In the genomic region with DNA sequence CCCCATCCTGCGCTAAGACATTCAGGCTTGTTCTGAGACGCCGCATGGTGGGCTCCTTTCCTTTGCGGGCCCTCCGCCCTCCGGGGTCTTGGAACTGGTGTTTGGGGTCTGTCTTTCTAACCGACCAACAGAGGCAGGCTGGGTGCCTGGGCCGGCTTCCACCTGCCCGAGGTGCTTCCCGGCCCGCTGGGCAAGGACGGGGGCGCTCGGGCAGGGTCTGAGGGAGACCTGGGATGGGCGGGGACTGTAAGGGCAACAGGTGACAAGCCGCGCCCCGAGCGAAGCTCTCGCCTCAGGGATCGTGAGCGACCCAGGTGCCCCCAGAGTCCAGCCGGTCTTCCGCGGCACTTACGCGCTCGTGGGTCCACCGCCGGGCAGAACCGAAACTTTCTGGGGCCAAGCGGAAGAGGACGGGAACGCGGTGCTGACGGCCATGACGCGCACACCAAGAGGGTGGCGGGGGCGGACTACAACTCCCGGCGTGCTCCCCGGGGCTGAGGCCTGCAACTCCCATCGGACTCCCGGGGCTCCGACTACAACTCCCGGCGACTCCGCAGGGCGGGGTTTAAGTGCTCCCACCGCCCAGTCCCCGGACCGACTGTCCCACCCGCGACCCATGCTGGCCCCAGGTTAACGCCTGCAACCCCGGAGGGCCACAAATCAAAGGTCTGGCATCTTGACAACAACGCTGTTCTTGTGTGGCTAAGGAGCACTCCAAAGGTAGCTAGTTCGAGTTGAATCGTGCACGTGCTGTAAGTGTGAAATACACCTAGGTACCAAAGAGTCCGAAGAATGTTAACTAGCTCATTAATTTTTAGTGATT, we compare ENCODE assay signal across 8 cellular contexts. TPM values are rescaled to one million over a fixed set of nuclear protein-coding genes. Genes with fewer than 3 reads are reported as not detected.
DNase-seq lines count a peak whose midpoint lies in the region; TF ChIP-seq lines count a peak whose summit lies in the region.

A gene (minus strand): TSS at position 455 of the 823 bp plus-strand sequence. CDS start 10,914 bp downstream, outside the sequence.

- H3K4me1 Mint-ChIP-seq in neural progenitor cell = peaks cover 4% of the 10 kb centered on the region

- peak within 1 kb of the TSS; percentile 5 for H3K9ac ChIP-seq in neural progenitor cell

- H3K79me2 ChIP-seq in neural progenitor cell (ENCODE audit: low read depth) = peaks cover 26% of the 10 kb centered on the region

- peak within 1 kb of the TSS; percentile 63 for H3K27ac Mint-ChIP-seq in neural progenitor cell

- H2AFZ ChIP-seq in neural progenitor cell (replicated peaks) = peak within 1 kb of the TSS; percentile 92

- peak within 1 kb of the TSS; percentile 90 for H3K4me3 Mint-ChIP-seq in neural progenitor cell

- no peaks in the 10 kb centered on the region for H3K36me3 Mint-ChIP-seq in neural progenitor cell

- H3K36me3 ChIP-seq in SJSA1 (peaks cover 6% of the 10 kb centered on the region; the same call in 1 of the 2 replicates), neural progenitor cell (no peaks in the 10 kb centered on the region)

- H3K27me3 ChIP-seq in SJSA1 (replicated peaks) (no peaks in the 10 kb centered on the region), neural progenitor cell (peaks cover 11% of the 10 kb centered on the region)

- H3K9me3 ChIP-seq in SJSA1 (replicated peaks) (no peaks in the 10 kb centered on the region), neural progenitor cell (ENCODE audit: low read depth) (no peaks in the 10 kb centered on the region)

- peak within 1 kb of the TSS; percentile 87 for H3K4me2 ChIP-seq in neural progenitor cell

- H3K4me3 ChIP-seq in SJSA1 (peak within 1 kb of the TSS; percentile 78), neural progenitor cell (peak within 1 kb of the TSS; percentile 66)

- DNase-seq in ELF-1 (ENCODE audit: low read depth, low spot score) (peak; percentile 92), GOT3 (lab: John Stamatoyannopoulos, UW) (peak; percentile 79), LoVo (ENCODE audit: low spot score) (peak; percentile 88), SJSA1 (ENCODE audit: low read depth in 1 of 2, low spot score in 2 of 2) (peak; percentile 65 to 88), foreskin melanocyte (peak; percentile 77), neural progenitor cell (ENCODE audit: low spot score) (peak; percentile 92), stromal cell of bone marrow (ENCODE audit: low read depth) (peak; percentile 81)
- peak; percentile 58 to 76 (median 70) for DNase-seq in activated naive CD4-positive, alpha-beta T cell (lab: John Stamatoyannopoulos, UW)

- peaks cover 4% of the 10 kb centered on the region for H3K27me3 Mint-ChIP-seq in neural progenitor cell (ENCODE audit: insufficient read depth, low read depth)

- peak within 1 kb of the TSS; percentile 52 for H3K27ac ChIP-seq in SJSA1
- no peak within 1 kb of the TSS for H3K27ac ChIP-seq in neural progenitor cell

- H4K20me1 ChIP-seq in neural progenitor cell (ENCODE audit: low read depth) = peaks cover 31% of the 10 kb centered on the region

- H3K4me1 ChIP-seq in SJSA1 (replicated peaks) (peaks cover 31% of the 10 kb centered on the region), neural progenitor cell (peaks cover 11% of the 10 kb centered on the region)

- no peak for TF ChIP-seq CTCF in neural progenitor cell (IDR thresholded peaks at IDR 0.05)

- no peaks in the 10 kb centered on the region for H3F3A ChIP-seq in neural progenitor cell (ENCODE audit: low read depth)

- H3K9me3 Mint-ChIP-seq in neural progenitor cell = no peaks in the 10 kb centered on the region

RNA-seq across cellular contexts. Expression of the gene that starts here (rescaled TPM):
- total RNA-seq in SJSA1 (2014; rRNA removed; shearing (Covaris generic)) = 5.4 and 7.6 TPM in 2 replicates
- total RNA-seq in neural progenitor cell (ENCODE audit: low replicate concordance) = 6.8 and 11.4 TPM in 2 replicates
